Comparison of ENCODE assay signal across 8 cellular contexts in genomic region chr6:130223508-130223907, GRCh38. TPM values are rescaled to one million over a fixed set of nuclear protein-coding genes. Genes with fewer than 3 reads are reported as not detected.
A peak's percentile ranks its signal among the peaks of the same experiment; 100 is the strongest.
DNase-seq lines count a peak whose midpoint lies in the region; ATAC-seq and TF ChIP-seq lines count a peak whose summit lies in the region.

No MANE protein-coding gene starts in this region.

- no peaks in the 10 kb centered on the region for H3K9me3 ChIP-seq in Caco-2

- BruUV-seq in Caco-2 (replicated peaks; lab: Mats Ljungman, UMichigan) = no TSS peak

- H3K4me1 ChIP-seq in Caco-2 = no peaks in the 10 kb centered on the region

- no peak for TF ChIP-seq CTCF in GM10248 (IDR thresholded peaks at IDR 0.05; ENCODE audit: control extremely low read depth, extremely low read depth, low read depth, missing control alignments)
- TF ChIP-seq CTCF in Caco-2 (IDR thresholded peaks at IDR 0.05; ENCODE audit: insufficient read depth in 1 of 2, low read depth in 1 of 2, low read length in 1 of 2, severe bottlenecking in 1 of 2, unreplicated experiment in 1 of 2) = no peak

- H3K4me1 Mint-ChIP-seq in Caco-2 (ENCODE audit: low read depth, unreplicated experiment) = no peaks in the 10 kb centered on the region

- DNase-seq in GM10248 (ENCODE audit: extremely low spot score) (peak; percentile 46), NCI-H226 (peak; percentile 7), KG1 (lab: John Stamatoyannopoulos, UW) (no peak), AG20443 (ENCODE audit: low spot score) (no peak), Caco-2 (no peak)
- peak; percentile 40 for DNase-seq in activated gamma-delta T cell treated with anti-CD3 and anti-CD28 coated beads, Interleukin-2, amount 50 U/mL, for 16 hours (ENCODE audit: low read depth)
- DNase-seq in stimulated activated CD4-positive, alpha-beta T cell treated with anti-CD3 and anti-CD28 coated beads, TNF-alpha, amount 100 ng/mL, for 4 hours (ENCODE audit: low read depth in 3 of 3) = peak; percentile 10 to 42 (median 29)

- no peaks in the 10 kb centered on the region for H3K27me3 ChIP-seq in Caco-2 (replicated peaks; ENCODE audit: control insufficient read depth, insufficient read depth, low read length)

- H3K9me3 Mint-ChIP-seq in Caco-2 (ENCODE audit: unreplicated experiment) = peaks cover 12% of the 10 kb centered on the region

- H3K36me3 ChIP-seq in Caco-2 (ENCODE audit: control insufficient read depth, insufficient read depth, low read length) = no peaks in the 10 kb centered on the region

- CTCF ChIA-PET in GM10248 (lab: Yijun Ruan, JAX) (interaction anchor here (0.9 to 1.2 kb wide), 5 partner anchors 10 to 108 kb away, joined by 4 read pairs; no protein-coding TSS in a partner anchor), Caco-2 (lab: Charles Lee) (no interaction called here)

- intact Hi-C loops in Caco-2 (cut with micrococcal nuclease; ENCODE audit: unreplicated experiment) = no loop called here

- H3K27ac Mint-ChIP-seq in Caco-2 (ENCODE audit: unreplicated experiment) = no peak overlapping the region

- no peaks in the 10 kb centered on the region for H3K36me3 Mint-ChIP-seq in Caco-2 (ENCODE audit: insufficient read depth, unreplicated experiment)

- H3K4me3 ChIP-seq in Caco-2 (ENCODE audit: low read depth, low read length) = no peak overlapping the region

- no peaks in the 10 kb centered on the region for H3K27me3 Mint-ChIP-seq in Caco-2 (ENCODE audit: insufficient read depth, unreplicated experiment)

- peak; percentile 100 for ATAC-seq in GM21737 (IDR thresholded peaks at IDR 0.05; ENCODE audit: unreplicated experiment)

- H3K4me3 Mint-ChIP-seq in Caco-2 (ENCODE audit: unreplicated experiment) = no peak overlapping the region

- POLR2A ChIA-PET in GM10248 (lab: Yijun Ruan, JAX) = no interaction called here
- POLR2A ChIA-PET in Caco-2 (lab: Charles Lee) = no interaction called here

RNA-seq across cellular contexts. Expression of gene SAMD3, which starts 0.8 kb away (rescaled TPM):
- total RNA-seq in Caco-2 (2022) = 1.5 and 1.7 TPM in 2 replicates

Comparison
In these comparisons a context has a peak if more than half of its experiments do, and no peak if none do; other contexts are left out.
1. DNase-seq: peak in GM10248 (single experiment), NCI-H226 (single experiment), activated gamma-delta T cell treated with anti-CD3 and anti-CD28 coated beads, Interleukin-2, amount 50 U/mL, for 16 hours (single experiment) and stimulated activated CD4-positive, alpha-beta T cell treated with anti-CD3 and anti-CD28 coated beads, TNF-alpha, amount 100 ng/mL, for 4 hours (3 of 3); none in KG1 (single experiment), AG20443 (single experiment) and Caco-2 (0 of 2).